ENCODE assay signal across 1 cellular context in the genomic region with DNA sequence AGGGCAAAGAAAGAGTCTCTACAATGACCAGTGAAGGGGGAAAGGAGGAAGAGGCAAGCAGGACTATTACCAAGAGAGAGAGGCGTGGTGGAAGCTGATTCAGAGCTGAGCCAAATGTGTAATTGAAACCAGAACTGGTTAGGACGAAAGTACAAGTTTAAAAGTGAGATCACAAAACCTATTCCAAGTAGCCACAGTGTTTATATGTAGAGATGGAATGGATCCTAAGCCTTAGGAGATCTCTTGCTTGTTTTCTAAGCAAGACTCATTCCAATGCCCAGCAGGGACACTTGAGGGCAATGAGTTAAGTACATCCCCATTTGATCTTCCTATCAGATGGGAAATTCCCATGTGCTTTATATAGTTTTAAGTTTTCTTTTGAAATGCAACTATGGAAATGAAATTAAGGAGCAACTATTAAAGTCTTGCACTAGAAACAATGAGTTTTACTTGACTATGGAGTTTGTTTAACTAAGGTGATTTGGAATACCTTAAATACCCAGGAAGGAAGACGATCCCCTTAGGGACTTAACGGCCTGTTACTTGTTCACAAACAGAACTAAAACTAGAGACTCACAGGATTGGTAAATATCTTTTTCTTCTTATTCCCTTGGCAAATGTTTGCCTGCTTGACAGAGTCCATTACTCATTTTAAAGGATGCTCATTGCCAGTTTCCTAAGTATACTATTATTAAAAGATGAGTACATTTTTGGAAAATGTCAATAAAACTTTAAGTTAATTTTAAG.
TF ChIP-seq lines count a peak whose summit lies in the region.

No MANE protein-coding gene starts in this region.

TF ChIP-seq in GM12878, 131 proteins besides CTCF, POLR2A, EP300 and RAD21 (continued from another document and continues in another):
- TF ChIP-seq, protein P1, sequence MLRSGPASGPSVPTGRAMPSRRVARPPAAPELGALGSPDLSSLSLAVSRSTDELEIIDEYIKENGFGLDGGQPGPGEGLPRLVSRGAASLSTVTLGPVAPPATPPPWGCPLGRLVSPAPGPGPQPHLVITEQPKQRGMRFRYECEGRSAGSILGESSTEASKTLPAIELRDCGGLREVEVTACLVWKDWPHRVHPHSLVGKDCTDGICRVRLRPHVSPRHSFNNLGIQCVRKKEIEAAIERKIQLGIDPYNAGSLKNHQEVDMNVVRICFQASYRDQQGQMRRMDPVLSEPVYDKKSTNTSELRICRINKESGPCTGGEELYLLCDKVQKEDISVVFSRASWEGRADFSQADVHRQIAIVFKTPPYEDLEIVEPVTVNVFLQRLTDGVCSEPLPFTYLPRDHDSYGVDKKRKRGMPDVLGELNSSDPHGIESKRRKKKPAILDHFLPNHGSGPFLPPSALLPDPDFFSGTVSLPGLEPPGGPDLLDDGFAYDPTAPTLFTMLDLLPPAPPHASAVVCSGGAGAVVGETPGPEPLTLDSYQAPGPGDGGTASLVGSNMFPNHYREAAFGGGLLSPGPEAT (IDR thresholded peaks at IDR 0.05; ENCODE audit: low read depth) = peak; percentile 71
- TF ChIP-seq NR2F1 (conservative IDR thresholded peaks at IDR 0.05) = no peak
- TF ChIP-seq RELA (IDR thresholded peaks at IDR 0.05; ENCODE audit: borderline replicate concordance, partially characterized antibody) = no peak
- TF ChIP-seq PML (IDR thresholded peaks at IDR 0.05; ENCODE audit: low read length) = no peak
- TF ChIP-seq ZNF274 (IDR thresholded peaks at IDR 0.05; ENCODE audit: insufficient read depth, insufficient read length) = no peak
- TF ChIP-seq CHD2 (IDR thresholded peaks at IDR 0.05; ENCODE audit: borderline replicate concordance, low read depth, low read length) = no peak
- TF ChIP-seq SIX5 (IDR thresholded peaks at IDR 0.05; ENCODE audit: low read depth, low read length, severe bottlenecking) = no peak
- no peak for TF ChIP-seq SREBF1 (IDR thresholded peaks at IDR 0.05; ENCODE audit: low read length)
- TF ChIP-seq HDAC2 (IDR thresholded peaks at IDR 0.05) = no peak
- TF ChIP-seq, protein P2, sequence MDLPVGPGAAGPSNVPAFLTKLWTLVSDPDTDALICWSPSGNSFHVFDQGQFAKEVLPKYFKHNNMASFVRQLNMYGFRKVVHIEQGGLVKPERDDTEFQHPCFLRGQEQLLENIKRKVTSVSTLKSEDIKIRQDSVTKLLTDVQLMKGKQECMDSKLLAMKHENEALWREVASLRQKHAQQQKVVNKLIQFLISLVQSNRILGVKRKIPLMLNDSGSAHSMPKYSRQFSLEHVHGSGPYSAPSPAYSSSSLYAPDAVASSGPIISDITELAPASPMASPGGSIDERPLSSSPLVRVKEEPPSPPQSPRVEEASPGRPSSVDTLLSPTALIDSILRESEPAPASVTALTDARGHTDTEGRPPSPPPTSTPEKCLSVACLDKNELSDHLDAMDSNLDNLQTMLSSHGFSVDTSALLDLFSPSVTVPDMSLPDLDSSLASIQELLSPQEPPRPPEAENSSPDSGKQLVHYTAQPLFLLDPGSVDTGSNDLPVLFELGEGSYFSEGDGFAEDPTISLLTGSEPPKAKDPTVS (IDR thresholded peaks at IDR 0.05; ENCODE audit: low read depth, low read length) = no peak
- no peak for TF ChIP-seq MTA3 (IDR thresholded peaks at IDR 0.05; ENCODE audit: borderline replicate concordance, low read length)
- no peak for TF ChIP-seq KLF5 (IDR thresholded peaks at IDR 0.05; ENCODE audit: partially characterized antibody)
- no peak for TF ChIP-seq NFXL1 (IDR thresholded peaks at IDR 0.05; ENCODE audit: borderline replicate concordance)
- peak; percentile 88 for TF ChIP-seq NFIC (IDR thresholded peaks at IDR 0.05; ENCODE audit: low read depth, low read length)
- no peak for TF ChIP-seq LARP7 (IDR thresholded peaks at IDR 0.05)
- no peak for TF ChIP-seq FOS (IDR thresholded peaks at IDR 0.05; ENCODE audit: borderline replicate concordance, extremely low read depth, insufficient read length)
- TF ChIP-seq, protein P3, sequence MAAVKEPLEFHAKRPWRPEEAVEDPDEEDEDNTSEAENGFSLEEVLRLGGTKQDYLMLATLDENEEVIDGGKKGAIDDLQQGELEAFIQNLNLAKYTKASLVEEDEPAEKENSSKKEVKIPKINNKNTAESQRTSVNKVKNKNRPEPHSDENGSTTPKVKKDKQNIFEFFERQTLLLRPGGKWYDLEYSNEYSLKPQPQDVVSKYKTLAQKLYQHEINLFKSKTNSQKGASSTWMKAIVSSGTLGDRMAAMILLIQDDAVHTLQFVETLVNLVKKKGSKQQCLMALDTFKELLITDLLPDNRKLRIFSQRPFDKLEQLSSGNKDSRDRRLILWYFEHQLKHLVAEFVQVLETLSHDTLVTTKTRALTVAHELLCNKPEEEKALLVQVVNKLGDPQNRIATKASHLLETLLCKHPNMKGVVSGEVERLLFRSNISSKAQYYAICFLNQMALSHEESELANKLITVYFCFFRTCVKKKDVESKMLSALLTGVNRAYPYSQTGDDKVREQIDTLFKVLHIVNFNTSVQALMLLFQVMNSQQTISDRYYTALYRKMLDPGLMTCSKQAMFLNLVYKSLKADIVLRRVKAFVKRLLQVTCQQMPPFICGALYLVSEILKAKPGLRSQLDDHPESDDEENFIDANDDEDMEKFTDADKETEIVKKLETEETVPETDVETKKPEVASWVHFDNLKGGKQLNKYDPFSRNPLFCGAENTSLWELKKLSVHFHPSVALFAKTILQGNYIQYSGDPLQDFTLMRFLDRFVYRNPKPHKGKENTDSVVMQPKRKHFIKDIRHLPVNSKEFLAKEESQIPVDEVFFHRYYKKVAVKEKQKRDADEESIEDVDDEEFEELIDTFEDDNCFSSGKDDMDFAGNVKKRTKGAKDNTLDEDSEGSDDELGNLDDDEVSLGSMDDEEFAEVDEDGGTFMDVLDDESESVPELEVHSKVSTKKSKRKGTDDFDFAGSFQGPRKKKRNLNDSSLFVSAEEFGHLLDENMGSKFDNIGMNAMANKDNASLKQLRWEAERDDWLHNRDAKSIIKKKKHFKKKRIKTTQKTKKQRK (IDR thresholded peaks at IDR 0.05; ENCODE audit: low read depth, low read length) = no peak
- peak; percentile 7; the same call in 1 of the 2 replicates for TF ChIP-seq SMC3 (IDR thresholded peaks at IDR 0.05; ENCODE audit: borderline replicate concordance, low read length)
- TF ChIP-seq, protein P4, sequence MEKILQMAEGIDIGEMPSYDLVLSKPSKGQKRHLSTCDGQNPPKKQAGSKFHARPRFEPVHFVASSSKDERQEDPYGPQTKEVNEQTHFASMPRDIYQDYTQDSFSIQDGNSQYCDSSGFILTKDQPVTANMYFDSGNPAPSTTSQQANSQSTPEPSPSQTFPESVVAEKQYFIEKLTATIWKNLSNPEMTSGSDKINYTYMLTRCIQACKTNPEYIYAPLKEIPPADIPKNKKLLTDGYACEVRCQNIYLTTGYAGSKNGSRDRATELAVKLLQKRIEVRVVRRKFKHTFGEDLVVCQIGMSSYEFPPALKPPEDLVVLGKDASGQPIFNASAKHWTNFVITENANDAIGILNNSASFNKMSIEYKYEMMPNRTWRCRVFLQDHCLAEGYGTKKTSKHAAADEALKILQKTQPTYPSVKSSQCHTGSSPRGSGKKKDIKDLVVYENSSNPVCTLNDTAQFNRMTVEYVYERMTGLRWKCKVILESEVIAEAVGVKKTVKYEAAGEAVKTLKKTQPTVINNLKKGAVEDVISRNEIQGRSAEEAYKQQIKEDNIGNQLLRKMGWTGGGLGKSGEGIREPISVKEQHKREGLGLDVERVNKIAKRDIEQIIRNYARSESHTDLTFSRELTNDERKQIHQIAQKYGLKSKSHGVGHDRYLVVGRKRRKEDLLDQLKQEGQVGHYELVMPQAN (conservative IDR thresholded peaks at IDR 0.05) = no peak
- TF ChIP-seq POLR2AphosphoS2 (IDR thresholded peaks at IDR 0.05; ENCODE audit: low read depth, low read length) = no peak
- TF ChIP-seq, protein P5, sequence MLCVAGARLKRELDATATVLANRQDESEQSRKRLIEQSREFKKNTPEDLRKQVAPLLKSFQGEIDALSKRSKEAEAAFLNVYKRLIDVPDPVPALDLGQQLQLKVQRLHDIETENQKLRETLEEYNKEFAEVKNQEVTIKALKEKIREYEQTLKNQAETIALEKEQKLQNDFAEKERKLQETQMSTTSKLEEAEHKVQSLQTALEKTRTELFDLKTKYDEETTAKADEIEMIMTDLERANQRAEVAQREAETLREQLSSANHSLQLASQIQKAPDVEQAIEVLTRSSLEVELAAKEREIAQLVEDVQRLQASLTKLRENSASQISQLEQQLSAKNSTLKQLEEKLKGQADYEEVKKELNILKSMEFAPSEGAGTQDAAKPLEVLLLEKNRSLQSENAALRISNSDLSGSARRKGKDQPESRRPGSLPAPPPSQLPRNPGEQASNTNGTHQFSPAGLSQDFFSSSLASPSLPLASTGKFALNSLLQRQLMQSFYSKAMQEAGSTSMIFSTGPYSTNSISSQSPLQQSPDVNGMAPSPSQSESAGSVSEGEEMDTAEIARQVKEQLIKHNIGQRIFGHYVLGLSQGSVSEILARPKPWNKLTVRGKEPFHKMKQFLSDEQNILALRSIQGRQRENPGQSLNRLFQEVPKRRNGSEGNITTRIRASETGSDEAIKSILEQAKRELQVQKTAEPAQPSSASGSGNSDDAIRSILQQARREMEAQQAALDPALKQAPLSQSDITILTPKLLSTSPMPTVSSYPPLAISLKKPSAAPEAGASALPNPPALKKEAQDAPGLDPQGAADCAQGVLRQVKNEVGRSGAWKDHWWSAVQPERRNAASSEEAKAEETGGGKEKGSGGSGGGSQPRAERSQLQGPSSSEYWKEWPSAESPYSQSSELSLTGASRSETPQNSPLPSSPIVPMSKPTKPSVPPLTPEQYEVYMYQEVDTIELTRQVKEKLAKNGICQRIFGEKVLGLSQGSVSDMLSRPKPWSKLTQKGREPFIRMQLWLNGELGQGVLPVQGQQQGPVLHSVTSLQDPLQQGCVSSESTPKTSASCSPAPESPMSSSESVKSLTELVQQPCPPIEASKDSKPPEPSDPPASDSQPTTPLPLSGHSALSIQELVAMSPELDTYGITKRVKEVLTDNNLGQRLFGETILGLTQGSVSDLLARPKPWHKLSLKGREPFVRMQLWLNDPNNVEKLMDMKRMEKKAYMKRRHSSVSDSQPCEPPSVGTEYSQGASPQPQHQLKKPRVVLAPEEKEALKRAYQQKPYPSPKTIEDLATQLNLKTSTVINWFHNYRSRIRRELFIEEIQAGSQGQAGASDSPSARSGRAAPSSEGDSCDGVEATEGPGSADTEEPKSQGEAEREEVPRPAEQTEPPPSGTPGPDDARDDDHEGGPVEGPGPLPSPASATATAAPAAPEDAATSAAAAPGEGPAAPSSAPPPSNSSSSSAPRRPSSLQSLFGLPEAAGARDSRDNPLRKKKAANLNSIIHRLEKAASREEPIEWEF (IDR thresholded peaks at IDR 0.05; ENCODE audit: insufficient replicate concordance, low read depth, low read length) = no peak
- TF ChIP-seq, protein P6, sequence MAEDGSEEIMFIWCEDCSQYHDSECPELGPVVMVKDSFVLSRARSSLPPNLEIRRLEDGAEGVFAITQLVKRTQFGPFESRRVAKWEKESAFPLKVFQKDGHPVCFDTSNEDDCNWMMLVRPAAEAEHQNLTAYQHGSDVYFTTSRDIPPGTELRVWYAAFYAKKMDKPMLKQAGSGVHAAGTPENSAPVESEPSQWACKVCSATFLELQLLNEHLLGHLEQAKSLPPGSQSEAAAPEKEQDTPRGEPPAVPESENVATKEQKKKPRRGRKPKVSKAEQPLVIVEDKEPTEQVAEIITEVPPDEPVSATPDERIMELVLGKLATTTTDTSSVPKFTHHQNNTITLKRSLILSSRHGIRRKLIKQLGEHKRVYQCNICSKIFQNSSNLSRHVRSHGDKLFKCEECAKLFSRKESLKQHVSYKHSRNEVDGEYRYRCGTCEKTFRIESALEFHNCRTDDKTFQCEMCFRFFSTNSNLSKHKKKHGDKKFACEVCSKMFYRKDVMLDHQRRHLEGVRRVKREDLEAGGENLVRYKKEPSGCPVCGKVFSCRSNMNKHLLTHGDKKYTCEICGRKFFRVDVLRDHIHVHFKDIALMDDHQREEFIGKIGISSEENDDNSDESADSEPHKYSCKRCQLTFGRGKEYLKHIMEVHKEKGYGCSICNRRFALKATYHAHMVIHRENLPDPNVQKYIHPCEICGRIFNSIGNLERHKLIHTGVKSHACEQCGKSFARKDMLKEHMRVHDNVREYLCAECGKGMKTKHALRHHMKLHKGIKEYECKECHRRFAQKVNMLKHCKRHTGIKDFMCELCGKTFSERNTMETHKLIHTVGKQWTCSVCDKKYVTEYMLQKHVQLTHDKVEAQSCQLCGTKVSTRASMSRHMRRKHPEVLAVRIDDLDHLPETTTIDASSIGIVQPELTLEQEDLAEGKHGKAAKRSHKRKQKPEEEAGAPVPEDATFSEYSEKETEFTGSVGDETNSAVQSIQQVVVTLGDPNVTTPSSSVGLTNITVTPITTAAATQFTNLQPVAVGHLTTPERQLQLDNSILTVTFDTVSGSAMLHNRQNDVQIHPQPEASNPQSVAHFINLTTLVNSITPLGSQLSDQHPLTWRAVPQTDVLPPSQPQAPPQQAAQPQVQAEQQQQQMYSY (CRISPR knock-in tag; IDR thresholded peaks at IDR 0.05) = no peak
- TF ChIP-seq NR2C1 (IDR thresholded peaks at IDR 0.05) = no peak
- no peak for TF ChIP-seq ESRRA (IDR thresholded peaks at IDR 0.05; ENCODE audit: low read length)
- TF ChIP-seq SREBF2 (IDR thresholded peaks at IDR 0.05; ENCODE audit: low read length) = no peak
- no peak for TF ChIP-seq SMARCA5 (IDR thresholded peaks at IDR 0.05)
- no peak for TF ChIP-seq CHD1 (IDR thresholded peaks at IDR 0.05; ENCODE audit: low read depth, low read length)
- TF ChIP-seq NBN (IDR thresholded peaks at IDR 0.05) = 0 out of 2 replicates have a peak, but pooled peaks have one; percentile 54
- TF ChIP-seq ZBED1 (IDR thresholded peaks at IDR 0.05; ENCODE audit: borderline replicate concordance) = peak; percentile 34; the same call in 1 of the 2 replicates
- TF ChIP-seq EED (IDR thresholded peaks at IDR 0.05; ENCODE audit: low read depth) = peak; percentile 92
- no peak for TF ChIP-seq MYB (IDR thresholded peaks at IDR 0.05; ENCODE audit: borderline replicate concordance, low read depth, low read length)
- no peak for TF ChIP-seq PAX8 (IDR thresholded peaks at IDR 0.05)
- no peak for TF ChIP-seq ZNF384 (IDR thresholded peaks at IDR 0.05; ENCODE audit: borderline replicate concordance, low read depth, low read length)
- no peak for TF ChIP-seq HDGF (IDR thresholded peaks at IDR 0.05)
- TF ChIP-seq, protein P7, sequence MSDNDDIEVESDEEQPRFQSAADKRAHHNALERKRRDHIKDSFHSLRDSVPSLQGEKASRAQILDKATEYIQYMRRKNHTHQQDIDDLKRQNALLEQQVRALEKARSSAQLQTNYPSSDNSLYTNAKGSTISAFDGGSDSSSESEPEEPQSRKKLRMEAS (IDR thresholded peaks at IDR 0.05; ENCODE audit: low read depth, low read length) = no peak
- no peak for TF ChIP-seq RBBP5 (conservative IDR thresholded peaks at IDR 0.05)
- peak in 1 of 2 experiments; percentile 29; a peak in 1 of 4 replicates for TF ChIP-seq CEBPB (IDR thresholded peaks at IDR 0.05; ENCODE audit: borderline replicate concordance in 1 of 2, low read depth in 2 of 2, low read length in 2 of 2)
- no peak for TF ChIP-seq NRF1 (conservative IDR thresholded peaks at IDR 0.05; ENCODE audit: low read depth, low read length)
- TF ChIP-seq SIN3A (IDR thresholded peaks at IDR 0.05; ENCODE audit: low read depth, low read length) = no peak
- no peak for TF ChIP-seq MYC (IDR thresholded peaks at IDR 0.05; ENCODE audit: insufficient read depth, insufficient read length, insufficient replicate concordance, low read length, severe bottlenecking)
- TF ChIP-seq EGR1 (IDR thresholded peaks at IDR 0.05; ENCODE audit: borderline replicate concordance in 1 of 2, low read depth in 2 of 2, low read length in 2 of 2) = peak in 1 of 2 experiments; percentile 37; a peak in 1 of 3 replicates
- peak; percentile 72; the same call in 1 of the 2 replicates for TF ChIP-seq CBX5 (IDR thresholded peaks at IDR 0.05; ENCODE audit: low read depth)
- TF ChIP-seq RCOR1 (conservative IDR thresholded peaks at IDR 0.05; ENCODE audit: low read depth, low read length) = no peak
- peak; percentile 83 for TF ChIP-seq IKZF1 (conservative IDR thresholded peaks at IDR 0.05)
- no peak for TF ChIP-seq RAD51 (IDR thresholded peaks at IDR 0.05)
- no peak for TF ChIP-seq BRCA1 (IDR thresholded peaks at IDR 0.05; ENCODE audit: low read depth, low read length)
- no peak for TF ChIP-seq BACH1 (IDR thresholded peaks at IDR 0.05; ENCODE audit: borderline replicate concordance)
